ENCODE assay signal across 27 cellular contexts in genomic region chr5:57953830-57954229, GRCh38.
"Had no signal": no experiment of that assay in that cellular context is flagged by ENCODE, and none has a peak within 500 bp of the region (broad histone marks: within the 10 kb centered on the region; RNA-seq: fewer than 3 reads in every experiment).

No MANE protein-coding gene starts in this region.

- H3K4me3 ChIP-seq: adrenal gland, SJSA1 had no signal

- H3K4me1 ChIP-seq: adrenal gland, SJSA1 had no signal

- FAIRE-seq: RCC 7860 had no signal

- H3K36me3 ChIP-seq: adrenal gland, SJSA1, WERI-Rb-1 had no signal

- H3K27me3 ChIP-seq: adrenal gland, SJSA1 had no signal

- H3K27ac ChIP-seq: adrenal gland, SJSA1, WERI-Rb-1 had no signal

- H3K9me3 ChIP-seq: SJSA1 had no signal

- DNase-seq: activated CD4-positive, alpha-beta T cell treated with anti-CD3 and anti-CD28 coated beads for 4 hours; activated CD4-positive, alpha-beta T cell treated with anti-CD3 and anti-CD28 coated beads, Interleukin-2, amount 50 U/mL, for 4 hours; activated CD8-positive, alpha-beta memory T cell treated with anti-CD3 and anti-CD28 coated beads, Interleukin-2, amount 50 U/mL, for 48 hours; activated CD8-positive, alpha-beta T cell treated with anti-CD3 and anti-CD28 coated beads, Interleukin-2, amount 10 ng/mL, durations not matched to agents 7 days and 5 days; activated naive CD4-positive, alpha-beta T cell treated with anti-CD3 and anti-CD28 coated beads, Interleukin-2, amount 50 U/mL, for 16 hours; activated naive CD8-positive, alpha-beta T cell treated with anti-CD3 and anti-CD28 coated beads, Interleukin-2, amount 10 ng/mL, durations not matched to agents 7 days and 5 days; activated T-cell treated with anti-CD3 and anti-CD28 coated beads, Interleukin-2, amount 50 U/mL, for 1 hour; adrenal gland; anterior cingulate cortex; central memory CD4-positive, alpha-beta T cell; KG1; MV-4-11; NCI-H1092 treated with DMSO at 0.1 percent for 48 hours; NCI-H1417 treated with DMSO at 0.1 percent for 48 hours; NCI-H1694; NCI-H2029; NCI-H2107; NCI-H2171 treated with DMSO at 0.1 percent for 48 hours; NCI-H226; NCI-H526; NCI-H82; NK-92 treated with Interleukin-12 subunit alpha and Interleukin-12 subunit beta, amount 100 ng/mL, for 24 hours; PC-3; SHP77; WERI-Rb-1 had no signal
